Comparison of ENCODE assay signal across 22 cellular contexts in the genomic region with DNA sequence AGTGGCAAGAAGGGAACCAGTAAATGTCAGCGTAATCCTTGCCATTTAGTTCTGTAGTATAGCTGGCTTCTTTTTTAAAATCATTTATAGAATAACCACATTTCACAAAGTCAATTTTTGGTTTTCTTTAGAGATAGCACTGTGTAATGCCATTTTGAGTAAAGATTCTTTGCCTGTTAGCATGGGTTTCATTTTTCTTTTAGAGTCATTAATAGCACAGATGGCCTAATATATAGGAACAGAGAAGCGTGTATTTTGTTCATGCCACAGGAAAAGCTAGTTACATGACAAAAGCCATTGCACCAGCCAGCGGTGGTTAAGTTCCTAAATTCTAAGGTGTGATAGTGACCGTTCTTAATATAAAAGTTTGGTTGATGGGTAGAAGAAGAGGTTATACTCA.
DNase-seq lines count a peak whose midpoint lies in the region; ATAC-seq, FAIRE-seq and TF ChIP-seq lines count a peak whose summit lies in the region.
"Had no signal": no experiment of that assay in that cellular context is flagged by ENCODE, and none has a peak within 500 bp of the region (broad histone marks: within the 10 kb centered on the region; RNA-seq: fewer than 3 reads in every experiment).

No MANE protein-coding gene starts in this region.

- peak overlapping the region; percentile 20; the same call in 1 of the 2 replicates for H3K4me2 ChIP-seq in BLaER1
- H3K4me2 ChIP-seq in mammary epithelial cell (ENCODE audit: insufficient read depth, low read depth, low read length): no peak overlapping the region

- H2AFZ ChIP-seq in mammary epithelial cell (ENCODE audit: low read depth, low read length): no peak overlapping the region

- WGBS in mammary epithelial cell (ENCODE audit: low coverage, missing lambda C conversion rate): 84% methylated on average over 4 of the region's 4 CpGs

- DNase-seq in SK-N-DZ (ENCODE audit: low spot score) (no peak), mammary epithelial cell (no peak), GM12891 (ENCODE audit: insufficient read length, low spot score) (no peak)
- DNase-seq: activated CD8-positive, alpha-beta T cell treated with anti-CD3 and anti-CD28 coated beads, Interleukin-2, amount 10 ng/mL, durations not matched to agents 7 days and 5 days; activated naive CD4-positive, alpha-beta T cell treated with anti-CD3 and anti-CD28 coated beads, Interleukin-2, amount 10 ng/mL, durations not matched to agents 7 days and 5 days; activated T-cell treated with anti-CD3 and anti-CD28 coated beads, Interleukin-2, amount 50 U/mL, for 24 hours; anterior cingulate cortex; erythroblast; foreskin melanocyte; kidney; NCI-H1105 treated with DMSO at 0.1 percent for 48 hours; NCI-H526 treated with DMSO at 0.1 percent for 48 hours; SHP77 had no signal

- intact Hi-C loops in mammary epithelial cell (cut with micrococcal nuclease): no loop called here

- TF ChIP-seq POLR2A in GM12891 (IDR thresholded peaks at IDR 0.05; ENCODE audit: low read depth, low read length): no peak

- no peak for FAIRE-seq in GM12891 (lab: Jason Lieb, UNC)
- FAIRE-seq: A204.1, D721Med, kidney had no signal

- H3K4me1 ChIP-seq in BLaER1: no peaks in the 10 kb centered on the region; the same call in 1 of the 2 replicates
- H3K4me1 ChIP-seq in mammary epithelial cell (ENCODE audit: insufficient read depth, low read length): no peaks in the 10 kb centered on the region
- H3K4me1 ChIP-seq: right atrium auricular region had no signal

- no peaks in the 10 kb centered on the region for H4K20me1 ChIP-seq in BLaER1
- H4K20me1 ChIP-seq in mammary epithelial cell (ENCODE audit: insufficient read depth, low read length): no peaks in the 10 kb centered on the region

- H3K4me3 ChIP-seq in BLaER1 (no peak overlapping the region), mammary epithelial cell (replicated peaks in 1 of 3; ENCODE audit: insufficient read depth in 1 of 3, low read depth in 2 of 3, low read length in 3 of 3) (no peak overlapping the region)
- H3K4me3 ChIP-seq: right atrium auricular region had no signal

- H3K36me3 ChIP-seq in BLaER1 (no peaks in the 10 kb centered on the region), mammary epithelial cell (ENCODE audit: insufficient read depth, low read length) (no peaks in the 10 kb centered on the region)
- H3K36me3 ChIP-seq: right atrium auricular region, WERI-Rb-1 had no signal

- no peak for TF ChIP-seq CTCF in mammary epithelial cell (conservative IDR thresholded peaks at IDR 0.05 in 1 of 2, IDR thresholded peaks at IDR 0.05 in 1 of 2; ENCODE audit: extremely low read depth in 1 of 2, insufficient read depth in 1 of 2, low read depth in 1 of 2, low read length in 2 of 2)

- in situ Hi-C loops in mammary epithelial cell (cut with MboI; ENCODE audit: low sequenced_read_pairs in 2 of 2): no loop called here

- CTCF ChIA-PET in mammary epithelial cell (lab: Charles Lee; ENCODE audit: low non-redundant PET): no interaction called here

- no TSS peak for BruUV-seq in mammary epithelial cell (replicated peaks; lab: Mats Ljungman, UMichigan)

- H3K79me2 ChIP-seq in mammary epithelial cell (ENCODE audit: insufficient read depth, low read length): no peaks in the 10 kb centered on the region

- H3K9ac ChIP-seq in BLaER1: no peak overlapping the region
- no peak overlapping the region for H3K9ac ChIP-seq in mammary epithelial cell (ENCODE audit: insufficient read depth, low read length)

- dilution Hi-C loops in mammary epithelial cell (cut with HindIII; ENCODE audit: low sequenced_read_pairs): no loop called here

- H3K9me3 ChIP-seq in BLaER1: no peaks in the 10 kb centered on the region
- no peaks in the 10 kb centered on the region for H3K9me3 ChIP-seq in mammary epithelial cell (replicated peaks; ENCODE audit: insufficient read depth, low read length)
- H3K9me3 ChIP-seq: right atrium auricular region had no signal

- H3K27me3 ChIP-seq in BLaER1: no peaks in the 10 kb centered on the region
- no peaks in the 10 kb centered on the region for H3K27me3 ChIP-seq in mammary epithelial cell (ENCODE audit: insufficient read depth, low read length)
- H3K27me3 ChIP-seq: right atrium auricular region had no signal

- no peak overlapping the region for H3K27ac ChIP-seq in BLaER1
- no peak overlapping the region for H3K27ac ChIP-seq in mammary epithelial cell (ENCODE audit: insufficient read depth, low read depth, low read length)
- H3K27ac ChIP-seq: right atrium auricular region, WERI-Rb-1 had no signal

- ATAC-seq in GM18909 (IDR thresholded peaks at IDR 0.05; ENCODE audit: poor library complexity, unreplicated experiment) (peak; percentile 20), GM21786 (IDR thresholded peaks at IDR 0.05; ENCODE audit: unreplicated experiment) (peak; percentile 24), HG03439 (IDR thresholded peaks at IDR 0.05; ENCODE audit: unreplicated experiment) (peak; percentile 39), HG03280 (IDR thresholded peaks at IDR 0.05; ENCODE audit: unreplicated experiment) (no peak)
- ATAC-seq: activated CD8-positive, alpha-beta T cell treated with anti-CD3 and anti-CD28 coated beads, Interleukin-2, amount 10 ng/mL, durations not matched to agents 7 days and 5 days had no signal

TF ChIP-seq in GM12891, 5 proteins besides CTCF, POLR2A, EP300 and RAD21:
- TF ChIP-seq SPI1 (IDR thresholded peaks at IDR 0.05; ENCODE audit: low read depth, low read length) (no peak), POLR2AphosphoS5 (IDR thresholded peaks at IDR 0.05; ENCODE audit: low read depth, low read length) (no peak), POU2F2 (IDR thresholded peaks at IDR 0.05; ENCODE audit: low read depth, low read length) (no peak), TAF1 (IDR thresholded peaks at IDR 0.05; ENCODE audit: low read depth, low read length) (no peak), PAX5 (IDR thresholded peaks at IDR 0.05; ENCODE audit: insufficient read depth, low read length, severe bottlenecking) (no peak)
